In the genomic region with DNA sequence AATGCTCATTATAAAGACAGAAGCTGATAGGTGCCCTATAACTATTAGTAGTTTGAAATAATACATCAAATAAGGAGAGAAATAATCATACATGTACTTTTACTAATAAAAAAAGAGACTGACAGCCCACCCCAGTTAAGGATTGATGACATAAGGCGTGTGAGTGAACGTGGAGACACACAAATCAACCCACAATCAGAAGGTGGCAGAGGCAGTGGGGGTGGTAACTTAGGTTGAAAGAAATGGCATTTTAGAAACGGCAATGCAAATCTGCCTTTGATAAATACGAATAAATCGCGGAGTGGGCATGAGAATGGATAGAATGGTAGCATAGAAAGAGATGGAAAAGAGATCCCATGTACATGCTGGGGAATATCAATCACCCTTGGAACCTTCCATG, we compare ENCODE assay signal across 34 cellular contexts.
"Had no signal": no experiment of that assay in that cellular context is flagged by ENCODE, and none has a peak within 500 bp of the region (broad histone marks: within the 10 kb centered on the region; RNA-seq: fewer than 3 reads in every experiment).

No MANE protein-coding gene starts in this region.

- H3K9me3 Mint-ChIP-seq: activated B cell treated with CpG ODN at 0.5 μM for 24 hours; activated CD4-positive, alpha-beta memory T cell treated with anti-CD3 and anti-CD28 coated beads, Interleukin-2, amount 10 ng/mL, durations not matched to agents 7 days and 5 days; activated CD4-positive, alpha-beta T cell treated with anti-CD3 and anti-CD28 coated beads, Interleukin-2, amount 10 ng/mL, durations not matched to agents 7 days and 5 days; activated naive CD4-positive, alpha-beta T cell treated with anti-CD3 and anti-CD28 coated beads, Interleukin-2, amount 10 ng/mL, durations not matched to agents 7 days and 5 days; activated naive CD4-positive, alpha-beta T cell treated with anti-CD3 and anti-CD28 coated beads, Interleukin-2, amount 50 U/mL, for 24 hours; activated naive CD8-positive, alpha-beta T cell treated with anti-CD3 and anti-CD28 coated beads, Interleukin-2, amount 10 ng/mL, durations not matched to agents 7 days and 5 days; activated naive CD8-positive, alpha-beta T cell treated with anti-CD3 and anti-CD28 coated beads, Interleukin-2, amount 50 U/mL, for 24 hours; activated T-cell treated with anti-CD3 and anti-CD28 coated beads, Interleukin-2, amount 50 U/mL, for 24 hours; activated T-helper 2 cell treated with anti-CD3 and anti-CD28 coated beads, Interferon-gamma antibody, Interleukin-2, Interleukin-4, amounts not matched to agents 10 μg/mL and 5 μg/mL and 100 μg/mL, durations not matched to agents 14 hours and 24 hours and 36 hours; T-helper 1 cell treated with Interleukin-12 subunit alpha and Interleukin-12 subunit beta and Interleukin-4 antibody, amounts not matched to agents 30 μg/mL and 1 μg/mL, for 36 hours; T-helper 2 cell treated with Interferon-gamma antibody and Interleukin-4, amounts not matched to agents 5 μg/mL and 100 μg/mL, for 36 hours had no signal

- H3K36me3 Mint-ChIP-seq: activated CD8-positive, alpha-beta memory T cell treated with anti-CD3 and anti-CD28 coated beads, Interleukin-2, amount 10 ng/mL, durations not matched to agents 7 days and 5 days; activated naive CD4-positive, alpha-beta T cell treated with anti-CD3 and anti-CD28 coated beads, Interleukin-2, amount 10 ng/mL, durations not matched to agents 7 days and 5 days; activated naive CD4-positive, alpha-beta T cell treated with anti-CD3 and anti-CD28 coated beads, Interleukin-2, amount 50 U/mL, for 24 hours; activated naive CD8-positive, alpha-beta T cell; activated naive CD8-positive, alpha-beta T cell treated with anti-CD3 and anti-CD28 coated beads, Interleukin-2, amount 10 ng/mL, durations not matched to agents 7 days and 5 days; brain had no signal

- H3K27me3 Mint-ChIP-seq: activated B cell treated with CpG ODN at 0.5 μM for 24 hours; activated CD4-positive, alpha-beta memory T cell treated with anti-CD3 and anti-CD28 coated beads, Interleukin-2, amount 10 ng/mL, durations not matched to agents 7 days and 5 days; activated CD4-positive, alpha-beta T cell treated with anti-CD3 and anti-CD28 coated beads for 36 hours; activated CD4-positive, alpha-beta T cell treated with anti-CD3 and anti-CD28 coated beads, Interleukin-2, amount 10 ng/mL, durations not matched to agents 7 days and 5 days; activated CD8-positive, alpha-beta memory T cell treated with anti-CD3 and anti-CD28 coated beads, Interleukin-2, amount 10 ng/mL, durations not matched to agents 7 days and 5 days; activated naive CD4-positive, alpha-beta T cell treated with anti-CD3 and anti-CD28 coated beads, Interleukin-2, amount 10 ng/mL, durations not matched to agents 7 days and 5 days; activated naive CD4-positive, alpha-beta T cell treated with anti-CD3 and anti-CD28 coated beads, Interleukin-2, amount 50 U/mL, for 24 hours; activated naive CD8-positive, alpha-beta T cell; activated naive CD8-positive, alpha-beta T cell treated with anti-CD3 and anti-CD28 coated beads, Interleukin-2, amount 10 ng/mL, durations not matched to agents 7 days and 5 days; activated naive CD8-positive, alpha-beta T cell treated with anti-CD3 and anti-CD28 coated beads, Interleukin-2, amount 50 U/mL, for 24 hours; activated T-cell treated with anti-CD3 and anti-CD28 coated beads, Interleukin-2, amount 50 U/mL, for 24 hours; central memory CD8-positive, alpha-beta T cell had no signal

- H3K27ac ChIP-seq: ascending aorta, cardiac muscle cell, VCaP had no signal

- H3K36me3 ChIP-seq: ascending aorta, cardiac muscle cell had no signal

- H3K9me3 ChIP-seq: ascending aorta had no signal

- H3K4me3 ChIP-seq: ascending aorta, cardiac muscle cell had no signal

- H3K4me1 Mint-ChIP-seq: activated B cell treated with CpG ODN at 0.5 μM for 24 hours; activated CD4-positive, alpha-beta memory T cell treated with anti-CD3 and anti-CD28 coated beads, Interleukin-2, amount 10 ng/mL, durations not matched to agents 7 days and 5 days; activated CD4-positive, alpha-beta T cell treated with anti-CD3 and anti-CD28 coated beads for 36 hours; activated CD4-positive, alpha-beta T cell treated with anti-CD3 and anti-CD28 coated beads, Interleukin-2, amount 10 ng/mL, durations not matched to agents 7 days and 5 days; activated CD8-positive, alpha-beta memory T cell treated with anti-CD3 and anti-CD28 coated beads, Interleukin-2, amount 10 ng/mL, durations not matched to agents 7 days and 5 days; activated naive CD4-positive, alpha-beta T cell treated with anti-CD3 and anti-CD28 coated beads, Interleukin-2, amount 10 ng/mL, durations not matched to agents 7 days and 5 days; activated naive CD4-positive, alpha-beta T cell treated with anti-CD3 and anti-CD28 coated beads, Interleukin-2, amount 50 U/mL, for 24 hours; activated naive CD8-positive, alpha-beta T cell treated with anti-CD3 and anti-CD28 coated beads, Interleukin-2, amount 10 ng/mL, durations not matched to agents 7 days and 5 days; activated naive CD8-positive, alpha-beta T cell treated with anti-CD3 and anti-CD28 coated beads, Interleukin-2, amount 50 U/mL, for 24 hours; central memory CD8-positive, alpha-beta T cell had no signal

- H3K27ac Mint-ChIP-seq: activated B cell treated with CpG ODN at 0.5 μM for 24 hours; activated CD4-positive, alpha-beta memory T cell treated with anti-CD3 and anti-CD28 coated beads, Interleukin-2, amount 10 ng/mL, durations not matched to agents 7 days and 5 days; activated CD4-positive, alpha-beta T cell treated with anti-CD3 and anti-CD28 coated beads for 36 hours; activated CD4-positive, alpha-beta T cell treated with anti-CD3 and anti-CD28 coated beads, Interleukin-2, amount 10 ng/mL, durations not matched to agents 7 days and 5 days; activated CD8-positive, alpha-beta memory T cell treated with anti-CD3 and anti-CD28 coated beads, Interleukin-2, amount 10 ng/mL, durations not matched to agents 7 days and 5 days; activated CD8-positive, alpha-beta T cell treated with anti-CD3 and anti-CD28 coated beads, Interleukin-2, amount 10 ng/mL, durations not matched to agents 7 days and 5 days; activated naive CD4-positive, alpha-beta T cell treated with anti-CD3 and anti-CD28 coated beads, Interleukin-2, amount 10 ng/mL, durations not matched to agents 7 days and 5 days; activated naive CD4-positive, alpha-beta T cell treated with anti-CD3 and anti-CD28 coated beads, Interleukin-2, amount 50 U/mL, for 24 hours; activated naive CD8-positive, alpha-beta T cell; activated naive CD8-positive, alpha-beta T cell treated with anti-CD3 and anti-CD28 coated beads, Interleukin-2, amount 10 ng/mL, durations not matched to agents 7 days and 5 days; activated naive CD8-positive, alpha-beta T cell treated with anti-CD3 and anti-CD28 coated beads, Interleukin-2, amount 50 U/mL, for 24 hours; activated T-cell treated with anti-CD3 and anti-CD28 coated beads, Interleukin-2, amount 50 U/mL, for 24 hours; activated T-helper 2 cell treated with anti-CD3 and anti-CD28 coated beads, Interferon-gamma antibody, Interleukin-2, Interleukin-4, amounts not matched to agents 10 μg/mL and 5 μg/mL and 100 μg/mL, durations not matched to agents 14 hours and 24 hours and 36 hours; T-helper 1 cell treated with Interleukin-12 subunit alpha and Interleukin-12 subunit beta and Interleukin-4 antibody, amounts not matched to agents 30 μg/mL and 1 μg/mL, for 36 hours; T-helper 2 cell treated with Interferon-gamma antibody and Interleukin-4, amounts not matched to agents 5 μg/mL and 100 μg/mL, for 36 hours had no signal

- H3K4me3 Mint-ChIP-seq: activated B cell treated with CpG ODN at 0.5 μM for 24 hours; activated CD4-positive, alpha-beta memory T cell treated with anti-CD3 and anti-CD28 coated beads, Interleukin-2, amount 10 ng/mL, durations not matched to agents 7 days and 5 days; activated CD4-positive, alpha-beta T cell treated with anti-CD3 and anti-CD28 coated beads for 36 hours; activated CD4-positive, alpha-beta T cell treated with anti-CD3 and anti-CD28 coated beads, Interleukin-2, amount 10 ng/mL, durations not matched to agents 7 days and 5 days; activated CD8-positive, alpha-beta memory T cell treated with anti-CD3 and anti-CD28 coated beads, Interleukin-2, amount 10 ng/mL, durations not matched to agents 7 days and 5 days; activated CD8-positive, alpha-beta T cell treated with anti-CD3 and anti-CD28 coated beads, Interleukin-2, amount 10 ng/mL, durations not matched to agents 7 days and 5 days; activated naive CD4-positive, alpha-beta T cell treated with anti-CD3 and anti-CD28 coated beads, Interleukin-2, amount 10 ng/mL, durations not matched to agents 7 days and 5 days; activated naive CD4-positive, alpha-beta T cell treated with anti-CD3 and anti-CD28 coated beads, Interleukin-2, amount 50 U/mL, for 24 hours; activated naive CD8-positive, alpha-beta T cell; activated naive CD8-positive, alpha-beta T cell treated with anti-CD3 and anti-CD28 coated beads, Interleukin-2, amount 10 ng/mL, durations not matched to agents 7 days and 5 days; activated naive CD8-positive, alpha-beta T cell treated with anti-CD3 and anti-CD28 coated beads, Interleukin-2, amount 50 U/mL, for 24 hours; activated T-cell treated with anti-CD3 and anti-CD28 coated beads, Interleukin-2, amount 50 U/mL, for 24 hours; brain; central memory CD8-positive, alpha-beta T cell; T-helper 1 cell treated with Interleukin-12 subunit alpha and Interleukin-12 subunit beta and Interleukin-4 antibody, amounts not matched to agents 30 μg/mL and 1 μg/mL, for 36 hours; T-helper 2 cell treated with Interferon-gamma antibody and Interleukin-4, amounts not matched to agents 5 μg/mL and 100 μg/mL, for 36 hours had no signal

- H3K27me3 ChIP-seq: ascending aorta, cardiac muscle cell had no signal

- DNase-seq: activated B cell treated with CpG ODN at 0.5 μM for 24 hours; activated CD4-positive, alpha-beta memory T cell treated with anti-CD3 and anti-CD28 coated beads, Interleukin-2, amount 10 ng/mL, durations not matched to agents 7 days and 5 days; activated CD4-positive, alpha-beta T cell treated with anti-CD3 and anti-CD28 coated beads for 1 hour; activated CD4-positive, alpha-beta T cell treated with anti-CD3 and anti-CD28 coated beads for 36 hours; activated CD4-positive, alpha-beta T cell treated with anti-CD3 and anti-CD28 coated beads for 48 hours; activated CD4-positive, alpha-beta T cell treated with anti-CD3 and anti-CD28 coated beads, Interleukin-2, amount 10 ng/mL, durations not matched to agents 7 days and 5 days; activated CD4-positive, alpha-beta T cell treated with anti-CD3 and anti-CD28 coated beads, Interleukin-2, amount 50 U/mL, for 48 hours; activated CD8-positive, alpha-beta memory T cell treated with anti-CD3 and anti-CD28 coated beads for 24 hours; activated CD8-positive, alpha-beta memory T cell treated with anti-CD3 and anti-CD28 coated beads, Interleukin-2, amount 10 ng/mL, durations not matched to agents 7 days and 5 days; activated CD8-positive, alpha-beta memory T cell treated with anti-CD3 and anti-CD28 coated beads, Interleukin-2, amount 50 U/mL, for 48 hours; activated CD8-positive, alpha-beta T cell treated with anti-CD3 and anti-CD28 coated beads, Interleukin-2, amount 10 ng/mL, durations not matched to agents 7 days and 5 days; activated effector memory CD4-positive, alpha-beta T cell treated with Interleukin-2 at 50 U/mL for 16 hours; activated gamma-delta T cell; activated naive CD4-positive, alpha-beta T cell treated with anti-CD3 and anti-CD28 coated beads, Interleukin-2, amount 10 ng/mL, durations not matched to agents 7 days and 5 days; activated naive CD4-positive, alpha-beta T cell treated with Interleukin-2 at 50 U/mL for 16 hours; activated naive CD8-positive, alpha-beta T cell treated with anti-CD3 and anti-CD28 coated beads, Interleukin-2, amount 10 ng/mL, durations not matched to agents 7 days and 5 days; activated naive CD8-positive, alpha-beta T cell treated with anti-CD3 and anti-CD28 coated beads, Interleukin-2, amount 50 U/mL, for 24 hours; activated T-cell treated with anti-CD3 and anti-CD28 coated beads, Interleukin-2, amount 50 U/mL, for 24 hours; activated T-cell treated with anti-CD3 and anti-CD28 coated beads, Interleukin-2, amount 50 U/mL, for 48 hours; amygdala; anterior cingulate cortex; cerebellar nuclear complex; T-helper 2 cell; T-helper 9 cell had no signal

- H3K4me1 ChIP-seq: ascending aorta had no signal
